In the genomic region with DNA sequence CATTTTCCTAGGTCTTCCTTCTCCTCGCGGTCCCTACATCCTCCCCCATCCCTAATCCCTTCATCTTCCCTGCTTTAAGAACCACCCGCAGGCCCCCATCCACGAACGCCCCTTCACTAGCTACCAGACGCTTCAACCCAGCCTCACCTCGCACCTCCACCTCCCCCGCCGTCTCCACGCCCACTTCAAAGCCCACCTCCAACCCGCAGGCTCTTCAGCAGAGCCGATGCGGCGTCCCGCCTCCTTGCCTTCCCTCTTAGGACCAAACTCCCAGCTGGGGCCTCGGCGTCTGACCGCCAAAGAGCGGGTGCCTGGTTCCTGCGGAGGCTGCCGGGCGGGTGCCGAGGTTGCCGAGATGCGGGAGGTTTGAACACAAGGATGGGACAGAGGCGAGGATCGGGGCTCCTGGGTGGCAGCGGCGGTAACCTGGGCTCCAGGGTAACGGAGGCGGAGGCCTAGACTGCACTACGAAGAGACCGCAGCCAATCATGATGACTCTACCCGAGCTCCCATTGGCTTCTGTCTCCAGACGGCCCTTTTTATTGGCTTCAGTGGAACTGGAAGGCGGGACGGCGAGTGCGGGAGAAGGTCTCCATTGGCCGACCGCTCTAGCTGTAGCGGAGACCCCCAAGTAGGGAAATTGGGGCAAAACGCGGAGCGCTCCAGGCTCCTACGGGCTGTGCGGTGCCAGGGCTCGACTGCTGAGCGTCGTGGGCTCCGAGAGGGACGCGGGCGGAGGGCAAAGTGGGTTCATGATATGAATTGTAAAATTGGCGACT, we compare ENCODE assay signal across 8 cellular contexts. TPM values are rescaled to one million over a fixed set of nuclear protein-coding genes. Genes with fewer than 3 reads are reported as not detected.
DNase-seq lines count a peak whose midpoint lies in the region; ATAC-seq, FAIRE-seq and TF ChIP-seq lines count a peak whose summit lies in the region.

TSS of gene LCA5 (minus strand) at position 462 of the 779 bp plus-strand sequence. CDS start 18,536 bp downstream, outside the sequence.

- DNase-seq in GM13976 (ENCODE audit: low spot score) (peak; percentile 93), NCI-H1417 (lab: John Stamatoyannopoulos, UW) (peak; percentile 97 to 99 (median 98)), T-helper 17 cell (peak; percentile 36 to 67 (median 65)), astrocyte (ENCODE audit: low read depth) (peak; percentile 97), right cardiac atrium (peak; percentile 94 to 96 (median 95)), prostate gland (ENCODE audit: low spot score) (peak; percentile 97), ureter (ENCODE audit: low spot score) (peak; percentile 95)

- peaks cover 2% of the 10 kb centered on the region for H3K9me3 Mint-ChIP-seq in astrocyte (ENCODE audit: unreplicated experiment)

- peak; percentile 56 for FAIRE-seq in astrocyte (lab: Jason Lieb, UNC)

- H3K27me3 ChIP-seq in astrocyte (ENCODE audit: insufficient read depth, low read length) (no peaks in the 10 kb centered on the region), right cardiac atrium (ENCODE audit: control insufficient read depth, insufficient read depth) (no peaks in the 10 kb centered on the region), prostate gland (replicated peaks; ENCODE audit: insufficient read depth) (no peaks in the 10 kb centered on the region)

- no peaks in the 10 kb centered on the region for H3K36me3 Mint-ChIP-seq in T-helper 17 cell (ENCODE audit: low read depth)
- H3K36me3 Mint-ChIP-seq in astrocyte (ENCODE audit: low read depth, unreplicated experiment): peaks cover 5% of the 10 kb centered on the region

- H3K9ac ChIP-seq in astrocyte (ENCODE audit: low read length): peak within 1 kb of the TSS; percentile 97

- ATAC-seq in HG02678 (IDR thresholded peaks at IDR 0.05; ENCODE audit: unreplicated experiment): peak; percentile 100
- peak; percentile 98 for ATAC-seq in T-helper 17 cell
- peak; percentile 99 to 100 for ATAC-seq in right cardiac atrium

- no peaks in the 10 kb centered on the region for H3K4me1 Mint-ChIP-seq in T-helper 17 cell
- H3K4me1 Mint-ChIP-seq in astrocyte (ENCODE audit: low read depth, unreplicated experiment): no peaks in the 10 kb centered on the region

- peak within 1 kb of the TSS; percentile 90 for H3K4me3 ChIP-seq in astrocyte (ENCODE audit: insufficient read depth, low read depth, low read length)
- H3K4me3 ChIP-seq in right cardiac atrium (ENCODE audit: low read length): peak within 1 kb of the TSS; percentile 93
- H3K4me3 ChIP-seq in prostate gland: peak within 1 kb of the TSS; percentile 72 to 75

- H4K20me1 ChIP-seq in astrocyte (ENCODE audit: insufficient read depth, low read length): no peaks in the 10 kb centered on the region

- intact Hi-C loops in right cardiac atrium (cut with DNase I) (no loop called here), prostate gland (cut with DNase I) (loop anchor here (2.0 to 5.0 kb wide), 2 partner anchors 305 to 458 kb away; partner anchors contain the start of genes HMGN3 and PHIP)

- TF ChIP-seq POLR2A in prostate gland (IDR thresholded peaks at IDR 0.05): peak; percentile 83

- H3K4me2 ChIP-seq in astrocyte (ENCODE audit: low read length): peak within 1 kb of the TSS; percentile 92

- no peak within 1 kb of the TSS for H3K27ac Mint-ChIP-seq in T-helper 17 cell
- H3K27ac Mint-ChIP-seq in astrocyte (ENCODE audit: unreplicated experiment): no peak within 1 kb of the TSS

- H3K36me3 ChIP-seq in astrocyte (ENCODE audit: insufficient read depth, low read length) (no peaks in the 10 kb centered on the region), prostate gland (no peaks in the 10 kb centered on the region)

- in situ Hi-C loops in GM13976 (cut with MboI; ENCODE audit: low sequenced_read_pairs, unreplicated experiment): no loop called here

- H3K27ac ChIP-seq in astrocyte (ENCODE audit: low read depth, low read length): peak within 1 kb of the TSS; percentile 98
- peak within 1 kb of the TSS; percentile 100 for H3K27ac ChIP-seq in right cardiac atrium (ENCODE audit: low read length)
- H3K27ac ChIP-seq in prostate gland: peak within 1 kb of the TSS; percentile 89 to 91

- peak within 1 kb of the TSS; percentile 74 for H2AFZ ChIP-seq in astrocyte (ENCODE audit: low read depth, low read length)

- WGBS in right cardiac atrium: under 1% methylated on average over 55 of the region's 55 CpGs
- WGBS in prostate gland: under 1% methylated on average over 55 of the region's 55 CpGs

- TF ChIP-seq CTCF in GM13976 (IDR thresholded peaks at IDR 0.05; ENCODE audit: borderline replicate concordance, control extremely low read depth, extremely low read depth, insufficient read depth, missing control alignments) (no peak), astrocyte (IDR thresholded peaks at IDR 0.05; ENCODE audit: insufficient read depth, low read depth, low read length) (no peak), prostate gland (IDR thresholded peaks at IDR 0.05) (no peak)

- H3K9me3 ChIP-seq in T-helper 17 cell (ENCODE audit: control insufficient read depth, low read length, poor library complexity, severe bottlenecking): no peaks in the 10 kb centered on the region
- H3K9me3 ChIP-seq in astrocyte (ENCODE audit: insufficient read depth, low read depth, low read length): no peaks in the 10 kb centered on the region
- H3K9me3 ChIP-seq in right cardiac atrium (ENCODE audit: control insufficient read depth, low read length): no peaks in the 10 kb centered on the region
- H3K9me3 ChIP-seq in prostate gland: no peaks in the 10 kb centered on the region

- peaks cover 4% of the 10 kb centered on the region for H3K4me1 ChIP-seq in astrocyte (ENCODE audit: insufficient read depth, low read length)
- H3K4me1 ChIP-seq in right cardiac atrium (ENCODE audit: control insufficient read depth, insufficient read depth, low read length): no peaks in the 10 kb centered on the region
- H3K4me1 ChIP-seq in prostate gland (replicated peaks): no peaks in the 10 kb centered on the region

- H3K27me3 Mint-ChIP-seq in T-helper 17 cell (peaks cover 24% of the 10 kb centered on the region), astrocyte (ENCODE audit: low read depth, unreplicated experiment) (no peaks in the 10 kb centered on the region)

- H3K79me2 ChIP-seq in astrocyte (ENCODE audit: insufficient read depth, low read length): peaks cover 41% of the 10 kb centered on the region

- H3K4me3 Mint-ChIP-seq in T-helper 17 cell (no peak within 1 kb of the TSS), astrocyte (ENCODE audit: unreplicated experiment) (no peak within 1 kb of the TSS)

RNA-seq across cellular contexts. Expression of gene LCA5, which starts in this region (rescaled TPM):
- total RNA-seq in T-helper 17 cell: under 1 TPM; 0.08 to 0.10 TPM
- 5.8 and 6.2 TPM in 2 replicates for total RNA-seq in astrocyte
- 1 to 10 TPM; 2.8 to 4.1 (median 3.7) TPM for total RNA-seq in right cardiac atrium
- polyA plus RNA-seq in right cardiac atrium: 1.6 TPM
- total RNA-seq in prostate gland: 10 to 100 TPM in 1 of 2 donors, 1 to 10 TPM in 1; 4.9 to 11.2 TPM
- total RNA-seq in ureter: 5.8 TPM

Comparison
In these comparisons a context has a peak if more than half of its experiments do, and no peak if none do; other contexts are left out.
1. Peak in every context shown above with its lines: DNase-seq, ATAC-seq, H3K4me3 ChIP-seq and H3K27ac ChIP-seq.
2. Peak in DNase-seq and ATAC-seq in T-helper 17 cell; RNA of the gene not detected or under 1 TPM.